8 cellular contexts compared by ENCODE assay signal in the genomic region with DNA sequence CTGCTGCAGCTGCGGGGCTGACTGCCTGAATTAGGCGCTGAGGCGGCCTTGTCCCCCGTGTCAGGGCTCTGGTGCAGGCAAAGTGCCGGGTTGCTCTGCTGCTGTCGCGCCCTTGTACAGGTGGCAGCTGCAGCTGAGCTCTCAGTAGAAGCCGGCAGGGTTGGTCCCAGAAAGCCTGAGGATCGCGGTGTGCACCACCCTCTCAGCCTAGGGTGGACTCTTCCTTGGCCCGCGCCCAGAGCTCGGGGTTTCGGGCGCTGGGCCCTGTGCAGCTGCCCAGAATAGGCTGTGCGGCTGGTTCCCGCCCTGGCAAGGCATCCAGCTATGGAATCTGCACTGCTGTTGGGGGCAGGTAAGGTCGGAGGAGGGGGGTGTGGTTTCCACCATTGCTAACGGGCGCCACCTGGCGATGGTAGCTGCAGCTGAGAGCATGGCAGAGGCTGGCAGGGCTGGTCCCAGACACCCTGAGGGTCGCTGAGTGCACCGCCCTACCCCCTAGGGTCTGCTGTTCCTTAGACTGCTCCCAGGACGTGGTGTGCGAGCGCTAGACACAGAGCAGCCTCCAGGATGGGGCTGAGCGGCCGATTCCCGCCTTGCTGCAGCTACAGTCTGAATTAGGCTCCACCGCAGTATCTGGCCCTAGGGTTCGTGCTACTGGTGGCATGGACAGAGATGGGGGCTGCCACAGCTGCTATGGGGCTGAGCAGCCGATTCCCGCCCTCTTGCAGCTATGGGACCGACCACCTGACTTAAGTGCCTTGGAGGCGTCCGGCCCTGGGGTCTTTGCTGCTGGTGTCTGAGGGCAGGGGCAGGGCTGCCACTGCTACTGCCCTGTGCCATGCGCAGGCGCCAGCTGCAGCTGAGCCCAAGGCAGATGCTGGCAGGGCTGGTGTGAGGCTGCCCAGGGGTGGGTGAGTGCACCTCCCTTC.
DNase-seq lines count a peak whose midpoint lies in the region; ATAC-seq and TF ChIP-seq lines count a peak whose summit lies in the region.
"Not testable (repeated sequence)": the region's sequence is repeated elsewhere in the genome, so short reads cannot be mapped to it uniquely, and the experiment has no call there.

No MANE protein-coding gene starts in this region.

- intact Hi-C loops in transverse colon (cut with DNase I; ENCODE audit: low total_unique reads): not testable (repeated sequence)

- H3K4me3 Mint-ChIP-seq in activated naive CD8-positive, alpha-beta T cell: peak overlapping the region; percentile 71
- H3K4me3 Mint-ChIP-seq in glutamatergic neuron (ENCODE audit: unreplicated experiment): not testable (repeated sequence)

- ATAC-seq in HG02610 (IDR thresholded peaks at IDR 0.05; ENCODE audit: unreplicated experiment): peak; percentile 83

- not testable (repeated sequence) for H3K36me3 Mint-ChIP-seq in activated naive CD8-positive, alpha-beta T cell; glutamatergic neuron (ENCODE audit: unreplicated experiment)

- H3K9me3 Mint-ChIP-seq in activated naive CD8-positive, alpha-beta T cell (ENCODE audit: low read depth); glutamatergic neuron (ENCODE audit: unreplicated experiment): not testable (repeated sequence)

- in situ Hi-C loops in transverse colon (cut with MboI; ENCODE audit: low pct_ligation_motif_present in 1 of 4, low pct_unique_long_range_greater_than_20kb in 1 of 4, low sequenced_read_pairs in 3 of 4): loop anchor here in 2 of 4 donors (25.0 kb wide), 1 partner anchor 260 kb away; no protein-coding TSS in a partner anchor

- peaks cover 20% of the 10 kb centered on the region for H3K27me3 Mint-ChIP-seq in activated naive CD8-positive, alpha-beta T cell
- H3K27me3 Mint-ChIP-seq in glutamatergic neuron (ENCODE audit: unreplicated experiment): not testable (repeated sequence)

- H3K4me1 Mint-ChIP-seq in activated naive CD8-positive, alpha-beta T cell (ENCODE audit: low read depth); glutamatergic neuron (ENCODE audit: low read depth, unreplicated experiment): not testable (repeated sequence)

- H3K36me3 ChIP-seq in MG63, SJCRH30, transverse colon: not testable (repeated sequence)

- WGBS in transverse colon (ENCODE audit: low coverage in 1 of 2), 2 donors: 6% methylated on average over 26 of the region's 38 CpGs; no CpG with 5 or more reads in 1 of the 2 donors

- H3K27me3 ChIP-seq in MG63, SJCRH30: not testable (repeated sequence)
- H3K27me3 ChIP-seq in transverse colon: peaks cover 49% of the 10 kb centered on the region

- H3K9me3 ChIP-seq in MG63; SJCRH30 (replicated peaks); transverse colon: not testable (repeated sequence)

- peak; percentile 72 for TF ChIP-seq CTCF in GM12873 (IDR thresholded peaks at IDR 0.05; ENCODE audit: insufficient read depth, low read depth, low read length, missing control alignments)
- TF ChIP-seq CTCF in glutamatergic neuron (IDR thresholded peaks at IDR 0.05; ENCODE audit: partially characterized antibody, unreplicated experiment): peak; percentile 47
- peak; percentile 45 to 61 (median 58) for TF ChIP-seq CTCF in transverse colon (IDR thresholded peaks at IDR 0.05)

- TF ChIP-seq POLR2A in transverse colon (IDR thresholded peaks at IDR 0.05): not testable (repeated sequence)

- H3K4me3 ChIP-seq in MG63, SJCRH30: not testable (repeated sequence)
- H3K4me3 ChIP-seq in transverse colon: peak overlapping the region in 3 of 4 donors; percentile 6 to 39 (median 31)

- not testable (repeated sequence) for H3K27ac Mint-ChIP-seq in activated naive CD8-positive, alpha-beta T cell; glutamatergic neuron (ENCODE audit: unreplicated experiment)

- H3K27ac ChIP-seq in SJCRH30, transverse colon: not testable (repeated sequence)

- not testable (repeated sequence) for TF ChIP-seq EP300 in transverse colon (IDR thresholded peaks at IDR 0.05; ENCODE audit: low read depth)

- not testable (repeated sequence) for H3K4me1 ChIP-seq in SJCRH30
- H3K4me1 ChIP-seq in transverse colon: peaks cover 11 to 24% (median 20%) of the 10 kb centered on the region in 4 donors

- DNase-seq in MG63 (peak; percentile 65), SJCRH30 (peak; percentile 61 to 65), glutamatergic neuron (peak; percentile 57), occipital lobe (lab: John Stamatoyannopoulos, UW) (peak; percentile 36), transverse colon (peak; percentile 76)
